In the genomic region with DNA sequence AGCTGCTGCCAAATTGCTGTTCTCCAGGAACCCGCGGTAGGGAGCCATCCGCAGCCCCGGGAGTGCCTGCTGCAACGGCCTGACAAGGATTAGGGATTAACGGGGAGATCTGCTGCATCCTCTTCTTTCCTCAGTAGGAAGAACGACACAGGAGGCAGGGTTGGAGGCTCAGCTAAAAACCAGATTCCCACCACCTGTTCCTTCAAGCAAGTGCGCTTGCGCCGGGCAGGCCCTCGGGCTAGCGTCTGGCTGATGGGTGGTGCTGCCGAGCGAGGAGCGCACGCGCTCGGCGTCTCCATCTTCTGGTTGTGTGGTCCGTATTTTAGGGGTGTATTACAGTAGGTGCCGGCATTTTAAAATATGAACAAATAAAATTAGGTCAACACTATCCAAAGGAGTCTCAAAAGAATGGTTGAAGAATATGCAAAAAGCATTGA, we compare ENCODE assay signal across 8 cellular contexts. TPM values are rescaled to one million over a fixed set of nuclear protein-coding genes. Genes with fewer than 3 reads are reported as not detected.
DNase-seq lines count a peak whose midpoint lies in the region; ATAC-seq lines count a peak whose summit lies in the region.

No MANE protein-coding gene starts in this region.

- ATAC-seq in GM18907 (IDR thresholded peaks at IDR 0.05; ENCODE audit: unreplicated experiment), result no peak
- ATAC-seq in HG03045 (IDR thresholded peaks at IDR 0.05; ENCODE audit: unreplicated experiment), result no peak

- DNase-seq in G401 (ENCODE audit: low spot score) (peak; percentile 94), NCI-H748 (lab: John Stamatoyannopoulos, UW; ENCODE audit: unreplicated experiment) (peak; percentile 82), dermis microvascular lymphatic vessel endothelial cell (ENCODE audit: low read depth in 2 of 2) (peak; percentile 30 to 39), medulla oblongata (ENCODE audit: extremely low spot score) (peak; percentile 67), stromal cell of bone marrow (ENCODE audit: low read depth) (peak; percentile 29), activated gamma-delta T cell treated with Interleukin-2 at 50 U/mL for 16 hours (no peak)

- in situ Hi-C loops in G401 (cut with HindIII; ENCODE audit: low sequenced_read_pairs), result no loop called here

RNA-seq across cellular contexts. Expression of a gene that starts 25.4 kb away (rescaled TPM):
- 35.2 and 38.7 TPM in 2 replicates for total RNA-seq in G401 (2014; rRNA removed; shearing (Covaris generic))
- total RNA-seq in dermis microvascular lymphatic vessel endothelial cell, result 17.6 and 18.3 TPM in 2 replicates
